25 cellular contexts compared by ENCODE assay signal in genomic region chr9:76213751-76214150, GRCh38.
DNase-seq lines count a peak whose midpoint lies in the region; ATAC-seq lines count a peak whose summit lies in the region.
"Had no signal": no experiment of that assay in that cellular context is flagged by ENCODE, and none has a peak within 500 bp of the region (broad histone marks: within the 10 kb centered on the region; RNA-seq: fewer than 3 reads in every experiment).

No MANE protein-coding gene starts in this region.

- peaks cover 13% of the 10 kb centered on the region for H3K27me3 Mint-ChIP-seq in stimulated activated memory B cell treated with anti-CD40 and anti-IgM and Interleukin-4, amounts not matched to agents 10 μg/mL and 1 μg/mL and 100 μg/mL, for 72 hours

- ATAC-seq in stimulated activated memory B cell treated with anti-CD40 and anti-IgM and Interleukin-4, amounts not matched to agents 10 μg/mL and 1 μg/mL and 100 μg/mL, for 72 hours: no peak
- ATAC-seq in GM18511 (IDR thresholded peaks at IDR 0.05; ENCODE audit: unreplicated experiment): no peak
- ATAC-seq: A549, GM12878, HCT116, HepG2, K562, Panc1 had no signal

- H3K9me3 Mint-ChIP-seq in stimulated activated memory B cell treated with anti-CD40 and anti-IgM and Interleukin-4, amounts not matched to agents 10 μg/mL and 1 μg/mL and 100 μg/mL, for 72 hours: peaks cover 3% of the 10 kb centered on the region

- peak; percentile 1 for DNase-seq in ELR (ENCODE audit: low read depth)
- peak; percentile 61 for DNase-seq in RPMI7951 (ENCODE audit: low read depth)
- DNase-seq in fibroblast of peridontal ligament (ENCODE audit: extremely low read depth): peak; percentile 6
- DNase-seq in renal cortical epithelial cell (ENCODE audit: low read depth): peak; percentile 12
- DNase-seq in OCI-M2 (lab: John Stamatoyannopoulos, UW; ENCODE audit: unreplicated experiment): no peak
- DNase-seq in NCI-H146 (lab: John Stamatoyannopoulos, UW): no peak
- DNase-seq: Calu3, DMS79 treated with DMSO at 0.1 percent for 48 hours, Kasumi-1, MV-4-11, NCI-H1105 treated with DMSO at 0.1 percent for 48 hours, NCI-H2029 treated with DMSO at 0.1 percent for 48 hours, NCI-H69, SHP77 treated with DMSO at 0.1 percent for 48 hours, T-helper 1 cell had no signal

- H3K4me1 Mint-ChIP-seq in stimulated activated memory B cell treated with anti-CD40 and anti-IgM and Interleukin-4, amounts not matched to agents 10 μg/mL and 1 μg/mL and 100 μg/mL, for 72 hours: no peaks in the 10 kb centered on the region
- H3K4me1 Mint-ChIP-seq: B cell had no signal

- H3K36me3 Mint-ChIP-seq in stimulated activated memory B cell treated with anti-CD40 and anti-IgM and Interleukin-4, amounts not matched to agents 10 μg/mL and 1 μg/mL and 100 μg/mL, for 72 hours: no peaks in the 10 kb centered on the region
- H3K36me3 Mint-ChIP-seq: CD14-positive monocyte had no signal

- no peak overlapping the region for H3K27ac Mint-ChIP-seq in stimulated activated memory B cell treated with anti-CD40 and anti-IgM and Interleukin-4, amounts not matched to agents 10 μg/mL and 1 μg/mL and 100 μg/mL, for 72 hours
- H3K27ac Mint-ChIP-seq: B cell, CD14-positive monocyte had no signal

- H3K4me3 Mint-ChIP-seq in stimulated activated memory B cell treated with anti-CD40 and anti-IgM and Interleukin-4, amounts not matched to agents 10 μg/mL and 1 μg/mL and 100 μg/mL, for 72 hours: no peak overlapping the region
- H3K4me3 Mint-ChIP-seq: B cell had no signal

Comparison
In these comparisons a context has a peak if more than half of its experiments do, and no peak if none do; other contexts are left out.
1. DNase-seq: peak in ELR (single experiment), RPMI7951 (single experiment), fibroblast of peridontal ligament (single experiment) and renal cortical epithelial cell (single experiment); none in OCI-M2 (single experiment) and NCI-H146 (single experiment).